Comparison of ENCODE assay signal across 20 cellular contexts in the genomic region with DNA sequence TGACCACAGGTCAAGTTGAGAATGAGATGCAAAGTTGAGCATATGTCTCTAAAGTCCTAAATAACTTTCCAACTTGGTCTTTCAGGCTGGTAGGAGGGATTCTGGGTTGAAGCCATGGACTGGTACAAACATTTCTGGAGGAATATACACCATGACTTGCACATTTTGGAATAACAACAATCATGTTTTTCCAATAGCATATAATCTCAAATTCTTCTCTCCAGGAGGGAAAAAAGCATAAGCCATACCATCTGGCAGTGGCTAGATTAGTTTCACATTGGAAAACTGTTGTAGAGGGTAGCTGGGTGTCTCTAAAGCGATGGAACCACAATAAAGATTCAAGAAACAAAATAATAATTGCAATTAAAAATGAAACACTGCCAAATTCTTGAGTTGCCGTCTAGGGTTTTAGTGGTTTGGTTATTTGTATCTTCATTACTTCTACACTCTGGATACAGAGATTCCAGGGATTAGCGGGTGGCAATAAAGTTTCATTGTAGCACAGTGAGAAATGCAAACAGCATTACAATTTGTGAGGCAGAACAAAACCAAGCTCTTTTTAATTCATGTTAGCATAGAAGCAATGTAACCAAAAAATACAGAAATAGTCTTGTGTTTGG.
A peak's percentile ranks its signal among the peaks of the same experiment; 100 is the strongest.
DNase-seq lines count a peak whose midpoint lies in the region; ATAC-seq, FAIRE-seq and TF ChIP-seq lines count a peak whose summit lies in the region.
"Had no signal": no experiment of that assay in that cellular context is flagged by ENCODE, and none has a peak within 500 bp of the region (broad histone marks: within the 10 kb centered on the region; RNA-seq: fewer than 3 reads in every experiment).

No MANE protein-coding gene starts in this region.

- H3K27me3 ChIP-seq in HepG2 (ENCODE audit: control insufficient read depth in 1 of 2, insufficient read depth in 2 of 2, low read length in 2 of 2), result no peaks in the 10 kb centered on the region
- no peaks in the 10 kb centered on the region for H3K27me3 ChIP-seq in right lobe of liver
- H3K27me3 ChIP-seq: tibial nerve had no signal

- no peak overlapping the region for H3K9ac ChIP-seq in HepG2 (ENCODE audit: insufficient read depth, low read depth, low read length)

- no TSS peak for BruUV-seq in HepG2 (replicated peaks; lab: Mats Ljungman, UMichigan)

- H3K79me2 ChIP-seq in HepG2 (ENCODE audit: insufficient read depth, low read length), result no peaks in the 10 kb centered on the region

- DNase-seq in HepG2 (ENCODE audit: low spot score) (no peak), right lobe of liver (no peak), amniotic epithelial cell (ENCODE audit: low read depth) (peak; percentile 38), fibroblast of pulmonary artery (ENCODE audit: low read depth) (peak; percentile 45), smooth muscle cell of the brain vasculature (ENCODE audit: low read depth, low spot score) (peak; percentile 62), pons (ENCODE audit: low spot score) (no peak)
- no peak for DNase-seq in stimulated activated effector memory CD8-positive, alpha-beta T cell treated with anti-CD3 and anti-CD28 coated beads, Interleukin-12 subunit alpha, Interleukin-12 subunit beta, amount 100 ng/mL, for 72 hours (ENCODE audit: low spot score in 2 of 2)
- DNase-seq: activated B cell treated with CpG ODN at 0.5 μM for 24 hours; activated naive CD8-positive, alpha-beta T cell treated with anti-CD3 and anti-CD28 coated beads, Interleukin-2, amount 10 ng/mL, durations not matched to agents 7 days and 5 days; CD4-positive, CD25-positive, alpha-beta regulatory T cell; effector memory CD8-positive, alpha-beta T cell; foreskin melanocyte; H9; NCI-H526; SHP77; stimulated activated naive CD4-positive, alpha-beta T cell treated with Interleukin-2 at 50 U/mL for 16 hours had no signal

- H3K4me1 Mint-ChIP-seq in stimulated activated effector memory CD8-positive, alpha-beta T cell treated with anti-CD3 and anti-CD28 coated beads, Interleukin-12 subunit alpha, Interleukin-12 subunit beta, amount 100 ng/mL, for 72 hours, result no peaks in the 10 kb centered on the region
- H3K4me1 Mint-ChIP-seq: activated B cell treated with CpG ODN at 0.5 μM for 24 hours; activated naive CD8-positive, alpha-beta T cell treated with anti-CD3 and anti-CD28 coated beads, Interleukin-2, amount 10 ng/mL, durations not matched to agents 7 days and 5 days had no signal

- no peak for TF ChIP-seq CTCF in HepG2 (CRISPR knock-in tag; IDR thresholded peaks at IDR 0.05)
- TF ChIP-seq CTCF in right lobe of liver (IDR thresholded peaks at IDR 0.05), result no peak
- no peak for TF ChIP-seq CTCF in fibroblast of pulmonary artery (IDR thresholded peaks at IDR 0.05; ENCODE audit: low read length, missing control alignments)

- no peak overlapping the region for H3K4me2 ChIP-seq in HepG2 (ENCODE audit: low read depth, low read length)

- H3K36me3 ChIP-seq in HepG2 (replicated peaks in 1 of 2; ENCODE audit: control insufficient read depth in 1 of 2, insufficient read depth in 2 of 2, low read length in 2 of 2), result no peaks in the 10 kb centered on the region
- H3K36me3 ChIP-seq in right lobe of liver, result no peaks in the 10 kb centered on the region
- H3K36me3 ChIP-seq: tibial nerve had no signal

- H3K4me3 ChIP-seq in HepG2 (replicated peaks in 1 of 3; ENCODE audit: insufficient read depth in 1 of 3, low read depth in 2 of 3, low read length in 3 of 3) (no peak overlapping the region), right lobe of liver (no peak overlapping the region), fibroblast of pulmonary artery (replicated peaks; ENCODE audit: low read depth, low read length) (no peak overlapping the region)
- H3K4me3 ChIP-seq: tibial nerve had no signal

- no peak for FAIRE-seq in HepG2 (lab: Jason Lieb, UNC)
- FAIRE-seq: GM18507 had no signal

- TF ChIP-seq POLR2A in HepG2 (IDR thresholded peaks at IDR 0.05; ENCODE audit: insufficient read depth in 1 of 2, low read depth in 2 of 2, low read length in 2 of 2) (no peak), right lobe of liver (IDR thresholded peaks at IDR 0.05) (no peak)

- H3K27ac Mint-ChIP-seq in stimulated activated effector memory CD8-positive, alpha-beta T cell treated with anti-CD3 and anti-CD28 coated beads, Interleukin-12 subunit alpha, Interleukin-12 subunit beta, amount 100 ng/mL, for 72 hours, result no peak overlapping the region
- H3K27ac Mint-ChIP-seq: activated B cell treated with CpG ODN at 0.5 μM for 24 hours; activated naive CD8-positive, alpha-beta T cell treated with anti-CD3 and anti-CD28 coated beads, Interleukin-2, amount 10 ng/mL, durations not matched to agents 7 days and 5 days; activated T-helper 1 cell treated with anti-CD3 and anti-CD28 coated beads, Interleukin-12 subunit alpha, Interleukin-12 subunit beta, Interleukin-2, Interleukin-4 antibody, amounts not matched to agents 30 ng/mL and 10 ng/mL and 1 ng/mL, durations not matched to agents 14 hours and 24 hours and 36 hours; effector memory CD8-positive, alpha-beta T cell; H9 had no signal

- H3K27ac ChIP-seq in HepG2 (ENCODE audit: extremely low read length, insufficient read depth, low read length) (no peak overlapping the region), right lobe of liver (no peak overlapping the region)
- H3K27ac ChIP-seq: tibial nerve had no signal

- intact Hi-C loops in HepG2 (cut with micrococcal nuclease; ENCODE audit: unreplicated experiment) (no loop called here), right lobe of liver (cut with DNase I) (no loop called here)

- TF ChIP-seq EP300 in HepG2 (IDR thresholded peaks at IDR 0.05; ENCODE audit: low read depth in 2 of 2, low read length in 2 of 2) (no peak), HepG2 (CRISPR knock-in tag; IDR thresholded peaks at IDR 0.05; ENCODE audit: borderline replicate concordance) (no peak)

- CTCF ChIA-PET in HepG2 (lab: Yijun Ruan, JAX; ENCODE audit: low intra/inter-chr PET ratio, low total read pairs), result no interaction called here

- ATAC-seq in HepG2 (no peak), right lobe of liver (no peak), GM18873 (IDR thresholded peaks at IDR 0.05; ENCODE audit: low FRiP score, unreplicated experiment) (no peak)
- no peak for ATAC-seq in stimulated activated effector memory CD8-positive, alpha-beta T cell treated with anti-CD3 and anti-CD28 coated beads, Interleukin-12 subunit alpha, Interleukin-12 subunit beta, amount 100 ng/mL, for 72 hours
- ATAC-seq: effector memory CD8-positive, alpha-beta T cell had no signal

- H3K9me3 ChIP-seq in HepG2 (ENCODE audit: low read length) (no peaks in the 10 kb centered on the region), right lobe of liver (no peaks in the 10 kb centered on the region)
- H3K9me3 ChIP-seq: tibial nerve had no signal

- H3K36me3 Mint-ChIP-seq in stimulated activated effector memory CD8-positive, alpha-beta T cell treated with anti-CD3 and anti-CD28 coated beads, Interleukin-12 subunit alpha, Interleukin-12 subunit beta, amount 100 ng/mL, for 72 hours, result no peaks in the 10 kb centered on the region
- H3K36me3 Mint-ChIP-seq: activated naive CD8-positive, alpha-beta T cell treated with anti-CD3 and anti-CD28 coated beads, Interleukin-2, amount 10 ng/mL, durations not matched to agents 7 days and 5 days; CD4-positive, CD25-positive, alpha-beta regulatory T cell had no signal

- no peak overlapping the region for H3K4me3 Mint-ChIP-seq in stimulated activated effector memory CD8-positive, alpha-beta T cell treated with anti-CD3 and anti-CD28 coated beads, Interleukin-12 subunit alpha, Interleukin-12 subunit beta, amount 100 ng/mL, for 72 hours
- H3K4me3 Mint-ChIP-seq: activated B cell treated with CpG ODN at 0.5 μM for 24 hours; activated naive CD8-positive, alpha-beta T cell treated with anti-CD3 and anti-CD28 coated beads, Interleukin-2, amount 10 ng/mL, durations not matched to agents 7 days and 5 days; activated T-helper 1 cell treated with anti-CD3 and anti-CD28 coated beads, Interleukin-12 subunit alpha, Interleukin-12 subunit beta, Interleukin-2, Interleukin-4 antibody, amounts not matched to agents 30 ng/mL and 10 ng/mL and 1 ng/mL, durations not matched to agents 14 hours and 24 hours and 36 hours; CD4-positive, CD25-positive, alpha-beta regulatory T cell; effector memory CD8-positive, alpha-beta T cell; H9 had no signal

- POLR2A ChIA-PET in HepG2 (lab: Yijun Ruan, JAX), result no interaction called here

- TF ChIP-seq RAD21 in HepG2 (CRISPR knock-in tag; IDR thresholded peaks at IDR 0.05), result no peak

- in situ Hi-C loops in HepG2 (cut with HindIII; ENCODE audit: extremely low pct_ligation_motif_present, low pct_unique_long_range_greater_than_20kb), result no loop called here

- H2AFZ ChIP-seq in HepG2 (ENCODE audit: low read length), result no peak overlapping the region

- H4K20me1 ChIP-seq in HepG2 (ENCODE audit: insufficient read depth, low read length), result no peaks in the 10 kb centered on the region

- no peaks in the 10 kb centered on the region for H3K4me1 ChIP-seq in HepG2 (ENCODE audit: insufficient read depth, low read length)
- H3K4me1 ChIP-seq in right lobe of liver, result no peaks in the 10 kb centered on the region

- WGBS in HepG2 (ENCODE audit: low lambda C conversion rate), result 20% methylated on average over 3 of the region's 3 CpGs
- WGBS in right lobe of liver (ENCODE audit: insufficient coverage, low coverage, low lambda C conversion rate, missing lambda C conversion rate), result 62% methylated on average over 3 of the region's 3 CpGs

- H3K9me3 Mint-ChIP-seq in stimulated activated effector memory CD8-positive, alpha-beta T cell treated with anti-CD3 and anti-CD28 coated beads, Interleukin-12 subunit alpha, Interleukin-12 subunit beta, amount 100 ng/mL, for 72 hours, result no peaks in the 10 kb centered on the region
- H3K9me3 Mint-ChIP-seq: activated B cell treated with CpG ODN at 0.5 μM for 24 hours; activated naive CD8-positive, alpha-beta T cell treated with anti-CD3 and anti-CD28 coated beads, Interleukin-2, amount 10 ng/mL, durations not matched to agents 7 days and 5 days; activated T-helper 1 cell treated with anti-CD3 and anti-CD28 coated beads, Interleukin-12 subunit alpha, Interleukin-12 subunit beta, Interleukin-2, Interleukin-4 antibody, amounts not matched to agents 30 ng/mL and 10 ng/mL and 1 ng/mL, durations not matched to agents 14 hours and 24 hours and 36 hours; effector memory CD8-positive, alpha-beta T cell had no signal

TF ChIP-seq in HepG2, 621 proteins besides CTCF, POLR2A, EP300 and RAD21 (continues in another document):
- TF ChIP-seq MTA3 (CRISPR knock-in tag; IDR thresholded peaks at IDR 0.05), result no peak

Comparison
In these comparisons a context has a peak if more than half of its experiments do, and no peak if none do; other contexts are left out.
1. DNase-seq: peak in amniotic epithelial cell (single experiment), fibroblast of pulmonary artery (single experiment) and smooth muscle cell of the brain vasculature (single experiment); none in HepG2 (single experiment), right lobe of liver (0 of 3), stimulated activated effector memory CD8-positive, alpha-beta T cell treated with anti-CD3 and anti-CD28 coated beads, Interleukin-12 subunit alpha, Interleukin-12 subunit beta, amount 100 ng/mL, for 72 hours (0 of 2) and pons (single experiment).